8 cellular contexts compared by ENCODE assay signal in the genomic region with DNA sequence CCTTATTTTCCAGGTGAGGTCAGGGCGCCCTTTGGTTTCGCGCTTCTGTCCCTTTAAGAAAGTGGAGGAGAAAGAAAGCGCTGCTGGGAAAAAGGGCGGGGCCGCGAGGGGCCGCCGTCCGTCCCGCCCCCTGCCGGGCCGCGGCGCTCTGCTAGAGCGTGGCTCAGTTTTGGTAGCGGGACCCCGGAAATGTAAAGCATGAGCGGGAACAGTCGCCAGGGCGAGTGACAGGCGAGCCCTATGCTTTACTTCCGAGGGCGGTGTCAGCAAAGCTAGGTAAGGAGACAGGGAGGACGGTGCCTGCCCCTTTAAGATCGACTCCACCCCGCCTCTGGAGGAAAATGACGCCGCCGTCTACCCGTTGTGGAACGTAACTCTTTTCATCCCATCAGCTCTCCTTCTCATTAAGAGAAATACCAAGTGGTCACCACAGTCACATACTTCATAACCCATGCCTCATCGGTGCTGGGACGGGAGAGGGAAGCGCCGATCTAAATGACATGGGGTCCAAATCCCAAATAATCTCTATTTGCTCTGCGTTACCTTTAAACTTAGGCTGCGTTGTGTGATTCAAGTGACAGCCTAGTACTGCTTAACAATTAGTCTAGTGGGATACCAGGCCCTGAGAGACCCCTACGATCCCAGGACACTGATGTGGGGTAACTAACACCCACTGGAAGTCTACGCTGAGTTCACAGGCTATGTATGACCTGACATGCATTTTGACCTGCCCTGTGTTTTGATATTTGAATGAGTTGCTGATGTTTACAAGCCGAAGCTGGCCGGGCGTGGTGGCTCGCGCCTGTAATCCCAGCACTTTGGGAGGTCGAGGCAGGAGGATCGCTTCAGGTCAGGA. TPM values are rescaled to one million over a fixed set of nuclear protein-coding genes. Genes with fewer than 3 reads are reported as not detected.
A peak's percentile ranks its signal among the peaks of the same experiment; 100 is the strongest.
DNase-seq lines count a peak whose midpoint lies in the region; ATAC-seq and TF ChIP-seq lines count a peak whose summit lies in the region.

A gene with protein sequence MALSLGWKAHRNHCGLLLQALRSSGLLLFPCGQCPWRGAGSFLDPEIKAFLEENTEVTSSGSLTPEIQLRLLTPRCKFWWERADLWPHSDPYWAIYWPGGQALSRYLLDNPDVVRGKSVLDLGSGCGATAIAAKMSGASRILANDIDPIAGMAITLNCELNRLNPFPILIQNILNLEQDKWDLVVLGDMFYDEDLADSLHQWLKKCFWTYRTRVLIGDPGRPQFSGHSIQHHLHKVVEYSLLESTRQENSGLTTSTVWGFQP (plus strand): TSS at position 602 of the 856 bp plus-strand sequence. CDS start 2,266 bp downstream, outside the sequence.

- peak within 1 kb of the TSS; percentile 84 to 96 for H3K9ac ChIP-seq in colonic mucosa (ENCODE audit: low read depth in 2 of 2, low read length in 2 of 2)

- intact Hi-C loops in colonic mucosa (cut with DNase I): loop anchor here (5.0 to 10.0 kb wide), 3 partner anchors 68 to 405 kb away; a partner anchor contains a TSS

- H3K4me1 ChIP-seq in BE2C (no peaks in the 10 kb centered on the region), colonic mucosa (no peaks in the 10 kb centered on the region)

- H3K36me3 ChIP-seq in BE2C (no peaks in the 10 kb centered on the region), colonic mucosa (no peaks in the 10 kb centered on the region)

- peak; percentile 100 for ATAC-seq in HG03439 (IDR thresholded peaks at IDR 0.05; ENCODE audit: unreplicated experiment)

- H3K9me3 ChIP-seq in BE2C (no peaks in the 10 kb centered on the region), colonic mucosa (no peaks in the 10 kb centered on the region)

- H3K27me3 ChIP-seq in BE2C: no peaks in the 10 kb centered on the region
- H3K27me3 ChIP-seq in colonic mucosa: no peaks in the 10 kb centered on the region
- H3K27me3 ChIP-seq in layer of hippocampus (ENCODE audit: control insufficient read depth, insufficient read depth, low read length): no peaks in the 10 kb centered on the region

- peak within 1 kb of the TSS; percentile 98 for H3K27ac ChIP-seq in colonic mucosa
- H3K27ac ChIP-seq in layer of hippocampus (ENCODE audit: low read depth, low read length): peak within 1 kb of the TSS; percentile 97

- DNase-seq in BE2C (peak; percentile 80), NCI-H510A treated with DMSO at 0.1 percent for 48 hours (lab: John Stamatoyannopoulos, UW) (peak; percentile 85), colonic mucosa (peak; percentile 93)
- peak; percentile 95 for DNase-seq in activated CD4-positive, alpha-beta T cell treated with anti-CD3 and anti-CD28 coated beads for 48 hours
- DNase-seq in stimulated activated CD4-positive, alpha-beta T cell treated with anti-CD3 and anti-CD28 coated beads, Interleukin-1b, Interleukin-23, amount 100 ng/mL, for 4 hours (ENCODE audit: low read depth in 2 of 2): peak; percentile 83 to 84

- H3K4me3 ChIP-seq in BE2C (ENCODE audit: low read depth, low read length): peak within 1 kb of the TSS; percentile 85
- H3K4me3 ChIP-seq in colonic mucosa: peak within 1 kb of the TSS; percentile 77

- TF ChIP-seq CTCF in BE2C (IDR thresholded peaks at IDR 0.05; ENCODE audit: low read depth, low read length) (peak; percentile 48), colonic mucosa (IDR thresholded peaks at IDR 0.05) (peak; percentile 33)

- TF ChIP-seq POLR2A in GM19193 (IDR thresholded peaks at IDR 0.05; ENCODE audit: extremely low read depth, insufficient read depth, insufficient read length): peak; percentile 76

RNA-seq across cellular contexts. Expression of the gene that starts here (rescaled TPM):
- polyA plus RNA-seq in BE2C (2012; ENCODE audit: insufficient read depth, insufficient read length, low read depth): 1.1 TPM
- total RNA-seq in colonic mucosa: 1 to 10 TPM; 3.7 to 5.2 TPM

Comparison
In these comparisons a context has a peak if more than half of its experiments do, and no peak if none do; other contexts are left out.
1. Peak in every context shown above with its lines: DNase-seq, ATAC-seq, H3K4me3 ChIP-seq and H3K27ac ChIP-seq.